In the genomic region with DNA sequence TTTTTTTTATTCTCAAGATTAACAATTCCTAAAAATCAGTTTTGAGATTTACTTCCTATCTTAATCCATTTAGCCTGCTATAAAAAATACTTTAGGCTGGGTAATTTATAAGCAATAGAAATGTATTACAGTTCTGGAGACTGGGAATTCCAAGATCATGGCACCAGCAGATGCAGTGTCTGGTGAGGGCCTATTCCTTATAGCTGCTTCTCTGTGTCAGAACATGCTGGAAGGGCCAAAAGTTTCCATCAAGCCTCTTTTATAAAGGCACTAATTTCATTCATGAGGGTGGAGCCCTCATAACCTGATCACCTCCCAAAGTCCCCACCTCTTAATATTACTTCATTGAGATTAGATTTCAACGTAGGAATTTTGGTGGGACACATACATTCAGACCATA, we compare ENCODE assay signal across 3 cellular contexts.
TF ChIP-seq lines count a peak whose summit lies in the region.

No MANE protein-coding gene starts in this region.

TF ChIP-seq in HepG2, 621 proteins besides CTCF, POLR2A, EP300 and RAD21:
- TF ChIP-seq CEBPG (CRISPR knock-in tag; IDR thresholded peaks at IDR 0.05) (no peak), ZNF562 (CRISPR knock-in tag; IDR thresholded peaks at IDR 0.05; ENCODE audit: borderline replicate concordance) (no peak), ZNF264 (CRISPR knock-in tag; IDR thresholded peaks at IDR 0.05) (no peak), ZNF12 (CRISPR knock-in tag; IDR thresholded peaks at IDR 0.05) (peak; percentile 83)

TF ChIP-seq in K562, 482 proteins besides CTCF, POLR2A, EP300 and RAD21:
- peak; percentile 90 for TF ChIP-seq ZNF12 (CRISPR knock-in tag; IDR thresholded peaks at IDR 0.05)
- no peak for TF ChIP-seq TARDBP (IDR thresholded peaks at IDR 0.05)

TF ChIP-seq in GM12891, 5 proteins besides CTCF, POLR2A, EP300 and RAD21:
- no peak for TF ChIP-seq POLR2AphosphoS5 (IDR thresholded peaks at IDR 0.05; ENCODE audit: low read depth, low read length)
- no peak for TF ChIP-seq TAF1 (IDR thresholded peaks at IDR 0.05; ENCODE audit: low read depth, low read length)
- TF ChIP-seq SPI1 (IDR thresholded peaks at IDR 0.05; ENCODE audit: low read depth, low read length) = no peak
- TF ChIP-seq PAX5 (IDR thresholded peaks at IDR 0.05; ENCODE audit: insufficient read depth, low read length, severe bottlenecking) = no peak
TF ChIP-seq in GM12891: peak in this region for 0.
